11 cellular contexts compared by ENCODE assay signal in genomic region chr7:51647931-51648351, GRCh38.
A peak's percentile ranks its signal among the peaks of the same experiment; 100 is the strongest.
DNase-seq lines count a peak whose midpoint lies in the region; ATAC-seq, FAIRE-seq and TF ChIP-seq lines count a peak whose summit lies in the region.
"Had no signal": no experiment of that assay in that cellular context is flagged by ENCODE, and none has a peak within 500 bp of the region (broad histone marks: within the 10 kb centered on the region; RNA-seq: fewer than 3 reads in every experiment).

No MANE protein-coding gene starts in this region.

- TF ChIP-seq CTCF in fibroblast of mammary gland (conservative IDR thresholded peaks at IDR 0.05; ENCODE audit: control insufficient read depth, insufficient read depth, low read depth, low read length) (no peak), pancreas (IDR thresholded peaks at IDR 0.05) (no peak)

- no peaks in the 10 kb centered on the region for H3K27me3 ChIP-seq in pancreas
- H3K27me3 ChIP-seq: heart right ventricle had no signal

- DNase-seq in G401 (ENCODE audit: low spot score) = peak; percentile 8
- peak; percentile 91 for DNase-seq in NCI-H748 (lab: John Stamatoyannopoulos, UW; ENCODE audit: unreplicated experiment)
- DNase-seq in fibroblast of mammary gland (ENCODE audit: low read depth) = peak; percentile 0
- DNase-seq in pancreas = no peak
- no peak for DNase-seq in left lobe of liver (ENCODE audit: low spot score)
- DNase-seq: activated CD4-positive, alpha-beta T cell treated with anti-CD3 and anti-CD28 coated beads, Interleukin-2, amount 10 ng/mL, durations not matched to agents 24 days and 14 days; heart right ventricle had no signal

- no peaks in the 10 kb centered on the region for H3K9me3 ChIP-seq in pancreas

- no peaks in the 10 kb centered on the region for H3K36me3 ChIP-seq in pancreas
- H3K36me3 ChIP-seq: heart right ventricle had no signal

- peak in 3 of 4 donors; percentile 25 to 71 (median 56) for ATAC-seq in pancreas
- ATAC-seq in HG03280 (IDR thresholded peaks at IDR 0.05; ENCODE audit: unreplicated experiment) = no peak
- no peak for ATAC-seq in HG02588 (IDR thresholded peaks at IDR 0.05; ENCODE audit: unreplicated experiment)
- no peak for ATAC-seq in left lobe of liver
- no peak for ATAC-seq in HG02870 (IDR thresholded peaks at IDR 0.05; ENCODE audit: unreplicated experiment)
- ATAC-seq: Panc1 had no signal

- WGBS in pancreas, 2 donors = 10 to 12% methylated on average over 14 of the region's 14 CpGs

- no peaks in the 10 kb centered on the region for H3K4me1 ChIP-seq in pancreas

- H3K4me3 ChIP-seq in fibroblast of mammary gland (ENCODE audit: control insufficient read depth, low read depth, low read length) (no peak overlapping the region), pancreas (no peak overlapping the region)
- H3K4me3 ChIP-seq: heart right ventricle had no signal

- intact Hi-C loops in pancreas (cut with DNase I) = no loop called here

- no peak for FAIRE-seq in pancreas (lab: Jason Lieb, UNC)

- no peak overlapping the region for H3K27ac ChIP-seq in pancreas
- H3K27ac ChIP-seq: heart right ventricle had no signal

- in situ Hi-C loops in G401 (cut with HindIII; ENCODE audit: low sequenced_read_pairs) = no loop called here

Comparison
In these comparisons a context has a peak if more than half of its experiments do, and no peak if none do; other contexts are left out.
1. DNase-seq: peak in G401 (single experiment), NCI-H748 (single experiment) and fibroblast of mammary gland (single experiment); none in pancreas (0 of 6) and left lobe of liver (single experiment).
2. ATAC-seq: peak in pancreas (3 of 4); none in HG03280 (single experiment), HG02588 (single experiment), left lobe of liver (single experiment) and HG02870 (single experiment).